In the genomic region with DNA sequence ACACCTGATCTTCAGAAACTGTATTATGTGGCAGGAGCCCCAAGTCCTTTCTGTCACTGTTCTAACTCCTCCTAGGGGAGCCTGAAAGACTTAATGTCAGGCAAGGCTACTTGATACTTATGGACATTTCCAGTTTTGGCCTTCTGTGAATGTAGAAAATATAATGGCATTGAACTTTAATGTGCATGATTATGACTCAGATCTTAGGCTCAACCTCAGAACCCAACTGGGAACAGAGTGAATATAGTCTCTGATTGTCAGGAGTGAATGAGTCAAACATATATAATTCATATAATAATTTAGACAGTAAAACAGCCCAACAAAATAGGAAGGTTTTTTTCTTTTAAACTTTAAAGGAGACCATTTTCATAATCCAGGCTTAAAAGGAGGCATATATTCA, we compare ENCODE assay signal across 20 cellular contexts.
DNase-seq lines count a peak whose midpoint lies in the region; ATAC-seq, FAIRE-seq and TF ChIP-seq lines count a peak whose summit lies in the region.
"Had no signal": no experiment of that assay in that cellular context is flagged by ENCODE, and none has a peak within 500 bp of the region (broad histone marks: within the 10 kb centered on the region; RNA-seq: fewer than 3 reads in every experiment).

No MANE protein-coding gene starts in this region.

- no peak overlapping the region for H2AFZ ChIP-seq in astrocyte (ENCODE audit: low read depth, low read length)

- no peak overlapping the region for H3K27ac ChIP-seq in astrocyte (ENCODE audit: low read depth, low read length)
- H3K27ac ChIP-seq: adrenal gland, KMS-11, psoas muscle, thoracic aorta had no signal

- TF ChIP-seq CTCF in astrocyte (IDR thresholded peaks at IDR 0.05; ENCODE audit: insufficient read depth, low read depth, low read length) (no peak), fibroblast of the aortic adventitia (IDR thresholded peaks at IDR 0.05; ENCODE audit: insufficient read depth, low read length) (no peak), retinal pigment epithelial cell (conservative IDR thresholded peaks at IDR 0.05; ENCODE audit: low read depth, low read length) (no peak)

- no peaks in the 10 kb centered on the region for H3K27me3 Mint-ChIP-seq in astrocyte (ENCODE audit: low read depth, unreplicated experiment)
- H3K27me3 Mint-ChIP-seq: CD4-positive, CD25-positive, alpha-beta regulatory T cell; central memory CD8-positive, alpha-beta T cell had no signal

- H3K4me1 Mint-ChIP-seq in astrocyte (ENCODE audit: low read depth, unreplicated experiment): peaks cover 3% of the 10 kb centered on the region
- H3K4me1 Mint-ChIP-seq: central memory CD8-positive, alpha-beta T cell had no signal

- H3K9ac ChIP-seq in astrocyte (ENCODE audit: low read length): no peak overlapping the region
- H3K9ac ChIP-seq: KMS-11 had no signal

- no peaks in the 10 kb centered on the region for H4K20me1 ChIP-seq in astrocyte (ENCODE audit: insufficient read depth, low read length)

- H3K79me2 ChIP-seq in astrocyte (ENCODE audit: insufficient read depth, low read length): no peaks in the 10 kb centered on the region

- no peaks in the 10 kb centered on the region for H3K36me3 Mint-ChIP-seq in astrocyte (ENCODE audit: low read depth, unreplicated experiment)
- H3K36me3 Mint-ChIP-seq: CD4-positive, CD25-positive, alpha-beta regulatory T cell had no signal

- no peak overlapping the region for H3K4me3 ChIP-seq in astrocyte (ENCODE audit: insufficient read depth, low read depth, low read length)
- H3K4me3 ChIP-seq in fibroblast of the aortic adventitia (ENCODE audit: low read depth, low read length): no peak overlapping the region
- no peak overlapping the region for H3K4me3 ChIP-seq in retinal pigment epithelial cell (ENCODE audit: low read length)
- H3K4me3 ChIP-seq: adrenal gland, psoas muscle, thoracic aorta had no signal

- no peak for TF ChIP-seq POLR2A in H54 (IDR thresholded peaks at IDR 0.05; ENCODE audit: low read depth, low read length)

- FAIRE-seq in H54 (lab: Jason Lieb, UNC) (peak; percentile 33), astrocyte (lab: Jason Lieb, UNC) (no peak)

- H3K27ac Mint-ChIP-seq in astrocyte (ENCODE audit: unreplicated experiment): no peak overlapping the region
- H3K27ac Mint-ChIP-seq: CD4-positive, CD25-positive, alpha-beta regulatory T cell had no signal

- H3K4me3 Mint-ChIP-seq in astrocyte (ENCODE audit: unreplicated experiment): no peak overlapping the region
- H3K4me3 Mint-ChIP-seq: CD4-positive, CD25-positive, alpha-beta regulatory T cell; central memory CD8-positive, alpha-beta T cell; neural crest cell had no signal

- ATAC-seq in HG03565 (IDR thresholded peaks at IDR 0.05; ENCODE audit: unreplicated experiment): no peak
- ATAC-seq: psoas muscle had no signal

- H3K36me3 ChIP-seq in astrocyte (ENCODE audit: insufficient read depth, low read length): no peaks in the 10 kb centered on the region
- H3K36me3 ChIP-seq: adrenal gland, thoracic aorta had no signal

- H3K27me3 ChIP-seq in astrocyte (ENCODE audit: insufficient read depth, low read length): no peaks in the 10 kb centered on the region
- H3K27me3 ChIP-seq: adrenal gland had no signal

- H3K4me2 ChIP-seq in astrocyte (ENCODE audit: low read length): peak overlapping the region; percentile 79
- H3K4me2 ChIP-seq: KMS-11 had no signal

- no peaks in the 10 kb centered on the region for H3K9me3 ChIP-seq in astrocyte (ENCODE audit: insufficient read depth, low read depth, low read length)
- H3K9me3 ChIP-seq: adrenal gland, psoas muscle, thoracic aorta had no signal

- no peak for DNase-seq in H54 (ENCODE audit: insufficient read length, low spot score)
- peak; percentile 50 for DNase-seq in astrocyte (ENCODE audit: low read depth)
- DNase-seq in fibroblast of the aortic adventitia (ENCODE audit: low read depth): peak; percentile 39
- DNase-seq in retinal pigment epithelial cell (ENCODE audit: low read depth): peak; percentile 65
- no peak for DNase-seq in GM03348 (ENCODE audit: low spot score)
- DNase-seq in SKM-1 (lab: John Stamatoyannopoulos, UW; ENCODE audit: unreplicated experiment): no peak
- DNase-seq in stimulated activated CD4-positive, alpha-beta T cell treated with anti-CD3 and anti-CD28 coated beads, Interleukin-4, amount 100 ng/mL, for 24 hours: no peak
- DNase-seq: activated CD4-positive, alpha-beta T cell treated with anti-CD3 and anti-CD28 coated beads for 48 hours; activated CD8-positive, alpha-beta memory T cell treated with anti-CD3 and anti-CD28 coated beads, Interleukin-2, amount 50 U/mL, for 4 hours; activated gamma-delta T cell; adrenal gland; CD4-positive, CD25-positive, alpha-beta regulatory T cell; DMS79; NCI-H524 treated with DMSO at 0.1 percent for 48 hours; psoas muscle had no signal

- H3K4me1 ChIP-seq in astrocyte (ENCODE audit: insufficient read depth, low read length): peaks cover 3% of the 10 kb centered on the region
- H3K4me1 ChIP-seq: adrenal gland, psoas muscle had no signal

- H3K9me3 Mint-ChIP-seq in astrocyte (ENCODE audit: unreplicated experiment): peaks cover 5% of the 10 kb centered on the region
- H3K9me3 Mint-ChIP-seq: neural crest cell had no signal

Comparison
In these comparisons a context has a peak if more than half of its experiments do, and no peak if none do; other contexts are left out.
1. DNase-seq: peak in astrocyte (single experiment), fibroblast of the aortic adventitia (single experiment) and retinal pigment epithelial cell (single experiment); none in H54 (single experiment), GM03348 (single experiment), SKM-1 (single experiment) and stimulated activated CD4-positive, alpha-beta T cell treated with anti-CD3 and anti-CD28 coated beads, Interleukin-4, amount 100 ng/mL, for 24 hours (single experiment).